ENCODE assay signal across 16 cellular contexts in genomic region chr6:117266267-117266797, GRCh38. TPM values are rescaled to one million over a fixed set of nuclear protein-coding genes. Genes with fewer than 3 reads are reported as not detected.
DNase-seq lines count a peak whose midpoint lies in the region; ATAC-seq, FAIRE-seq and TF ChIP-seq lines count a peak whose summit lies in the region.
"Had no signal": no experiment of that assay in that cellular context is flagged by ENCODE, and none has a peak within 500 bp of the region (broad histone marks: within the 10 kb centered on the region; RNA-seq: fewer than 3 reads in every experiment).

No MANE protein-coding gene starts in this region.

- H3K36me3 Mint-ChIP-seq in HFFc6 (ENCODE audit: low read depth) (no peaks in the 10 kb centered on the region), astrocyte (ENCODE audit: low read depth, unreplicated experiment) (peaks cover 2% of the 10 kb centered on the region), mesothelial cell of epicardium (no peaks in the 10 kb centered on the region)
- H3K36me3 Mint-ChIP-seq in stimulated activated effector memory CD8-positive, alpha-beta T cell treated with anti-CD3 and anti-CD28 coated beads, Interleukin-12 subunit alpha, Interleukin-12 subunit beta, amount 100 ng/mL, for 72 hours: no peaks in the 10 kb centered on the region
- H3K36me3 Mint-ChIP-seq: stimulated activated memory B cell treated with anti-CD40 and anti-IgM and Interleukin-4, amounts not matched to agents 10 μg/mL and 1 μg/mL and 100 μg/mL, for 72 hours had no signal

- H3K4me3 ChIP-seq in astrocyte (ENCODE audit: insufficient read depth, low read depth, low read length) (peak overlapping the region; percentile 37), left lung (no peak overlapping the region)

- H3K4me3 Mint-ChIP-seq in HFFc6 (peak overlapping the region; percentile 87; the same call in 1 of the 2 replicates), astrocyte (ENCODE audit: unreplicated experiment) (peak overlapping the region; percentile 85), mesothelial cell of epicardium (peak overlapping the region; percentile 68)
- peak overlapping the region; percentile 33 for H3K4me3 Mint-ChIP-seq in stimulated activated effector memory CD8-positive, alpha-beta T cell treated with anti-CD3 and anti-CD28 coated beads, Interleukin-12 subunit alpha, Interleukin-12 subunit beta, amount 100 ng/mL, for 72 hours
- H3K4me3 Mint-ChIP-seq: activated CD4-positive, alpha-beta T cell treated with anti-CD3 and anti-CD28 coated beads, Interleukin-2, amount 10 ng/mL, durations not matched to agents 7 days and 5 days; stimulated activated memory B cell treated with anti-CD40 and anti-IgM and Interleukin-4, amounts not matched to agents 10 μg/mL and 1 μg/mL and 100 μg/mL, for 72 hours; T-helper 1 cell treated with Interleukin-12 subunit alpha and Interleukin-12 subunit beta and Interleukin-4 antibody, amounts not matched to agents 30 μg/mL and 1 μg/mL, for 36 hours had no signal

- no peak overlapping the region for H2AFZ ChIP-seq in astrocyte (ENCODE audit: low read depth, low read length)

- H3K36me3 ChIP-seq in astrocyte (ENCODE audit: insufficient read depth, low read length): no peaks in the 10 kb centered on the region
- no peaks in the 10 kb centered on the region for H3K36me3 ChIP-seq in left lung
- H3K36me3 ChIP-seq: MG63 had no signal

- intact Hi-C loops in left lung (cut with DNase I): no loop called here

- H4K20me1 ChIP-seq in astrocyte (ENCODE audit: insufficient read depth, low read length): peaks cover 3% of the 10 kb centered on the region

- no peak for FAIRE-seq in astrocyte (lab: Jason Lieb, UNC)

- DNase-seq in HFFc6 (no peak), astrocyte (ENCODE audit: low read depth) (no peak), mesothelial cell of epicardium (ENCODE audit: low spot score in 2 of 2, unreplicated experiment in 2 of 2) (no peak), left lung (no peak)
- DNase-seq in stimulated activated effector memory CD8-positive, alpha-beta T cell treated with anti-CD3 and anti-CD28 coated beads, Interleukin-12 subunit alpha, Interleukin-12 subunit beta, amount 100 ng/mL, for 72 hours (ENCODE audit: low spot score in 2 of 2): no peak
- DNase-seq: activated CD4-positive, alpha-beta T cell treated with anti-CD3 and anti-CD28 coated beads, Interleukin-2, amount 10 ng/mL, durations not matched to agents 7 days and 5 days; activated effector memory CD4-positive, alpha-beta T cell treated with Interleukin-2 at 50 U/mL for 16 hours; central memory CD4-positive, alpha-beta T cell; MG63; naive thymus-derived CD8-positive, alpha-beta T cell; PC-3; stimulated activated CD4-positive, alpha-beta T cell treated with anti-CD3 and anti-CD28 coated beads, Interleukin-2, amount 100 ng/mL, for 24 hours had no signal

- H3K27ac Mint-ChIP-seq in HFFc6: no peak overlapping the region
- no peak overlapping the region for H3K27ac Mint-ChIP-seq in astrocyte (ENCODE audit: unreplicated experiment)
- H3K27ac Mint-ChIP-seq in mesothelial cell of epicardium: no peak overlapping the region
- no peak overlapping the region for H3K27ac Mint-ChIP-seq in stimulated activated effector memory CD8-positive, alpha-beta T cell treated with anti-CD3 and anti-CD28 coated beads, Interleukin-12 subunit alpha, Interleukin-12 subunit beta, amount 100 ng/mL, for 72 hours
- H3K27ac Mint-ChIP-seq: activated CD4-positive, alpha-beta T cell treated with anti-CD3 and anti-CD28 coated beads, Interleukin-2, amount 10 ng/mL, durations not matched to agents 7 days and 5 days; naive thymus-derived CD8-positive, alpha-beta T cell; stimulated activated memory B cell treated with anti-CD40 and anti-IgM and Interleukin-4, amounts not matched to agents 10 μg/mL and 1 μg/mL and 100 μg/mL, for 72 hours; T-helper 1 cell treated with Interleukin-12 subunit alpha and Interleukin-12 subunit beta and Interleukin-4 antibody, amounts not matched to agents 30 μg/mL and 1 μg/mL, for 36 hours had no signal

- ATAC-seq in stimulated activated effector memory CD8-positive, alpha-beta T cell treated with anti-CD3 and anti-CD28 coated beads, Interleukin-12 subunit alpha, Interleukin-12 subunit beta, amount 100 ng/mL, for 72 hours: no peak
- ATAC-seq in left lung (no peak), HG02623 (IDR thresholded peaks at IDR 0.05; ENCODE audit: unreplicated experiment) (no peak), GM19463 (IDR thresholded peaks at IDR 0.05; ENCODE audit: unreplicated experiment) (no peak)
- ATAC-seq: naive thymus-derived CD8-positive, alpha-beta T cell; PC-3 had no signal

- H3K4me1 ChIP-seq in astrocyte (ENCODE audit: insufficient read depth, low read length) (peaks cover 11% of the 10 kb centered on the region), left lung (peaks cover 17 to 20% of the 10 kb centered on the region in 2 donors)

- H3K27me3 ChIP-seq in astrocyte (ENCODE audit: insufficient read depth, low read length) (peaks cover 95% of the 10 kb centered on the region), left lung (peaks cover 99 to 100% of the 10 kb centered on the region in 2 donors)

- no peak for TF ChIP-seq CTCF in HFFc6 (IDR thresholded peaks at IDR 0.05)
- TF ChIP-seq CTCF in astrocyte (IDR thresholded peaks at IDR 0.05; ENCODE audit: insufficient read depth, low read depth, low read length): no peak
- TF ChIP-seq CTCF in mesothelial cell of epicardium (IDR thresholded peaks at IDR 0.05; ENCODE audit: unreplicated experiment): no peak
- TF ChIP-seq CTCF in left lung (IDR thresholded peaks at IDR 0.05): no peak

- H3K9ac ChIP-seq in astrocyte (ENCODE audit: low read length): no peak overlapping the region

- H3K9me3 ChIP-seq in astrocyte (ENCODE audit: insufficient read depth, low read depth, low read length) (no peaks in the 10 kb centered on the region), left lung (no peaks in the 10 kb centered on the region)
- H3K9me3 ChIP-seq: MG63 had no signal

- H3K9me3 Mint-ChIP-seq in HFFc6 (no peaks in the 10 kb centered on the region), astrocyte (ENCODE audit: unreplicated experiment) (peaks cover 4% of the 10 kb centered on the region), mesothelial cell of epicardium (no peaks in the 10 kb centered on the region)
- H3K9me3 Mint-ChIP-seq in stimulated activated effector memory CD8-positive, alpha-beta T cell treated with anti-CD3 and anti-CD28 coated beads, Interleukin-12 subunit alpha, Interleukin-12 subunit beta, amount 100 ng/mL, for 72 hours: no peaks in the 10 kb centered on the region
- H3K9me3 Mint-ChIP-seq: stimulated activated memory B cell treated with anti-CD40 and anti-IgM and Interleukin-4, amounts not matched to agents 10 μg/mL and 1 μg/mL and 100 μg/mL, for 72 hours had no signal

- H3K27ac ChIP-seq in astrocyte (ENCODE audit: low read depth, low read length): no peak overlapping the region
- H3K27ac ChIP-seq in left lung: no peak overlapping the region

- peak overlapping the region; percentile 83 for H3K4me2 ChIP-seq in astrocyte (ENCODE audit: low read length)

- no peaks in the 10 kb centered on the region for H3K79me2 ChIP-seq in astrocyte (ENCODE audit: insufficient read depth, low read length)

- H3K27me3 Mint-ChIP-seq in HFFc6 (ENCODE audit: insufficient read depth) (peaks cover 65% of the 10 kb centered on the region), astrocyte (ENCODE audit: low read depth, unreplicated experiment) (peaks cover 87% of the 10 kb centered on the region), mesothelial cell of epicardium (ENCODE audit: low read depth) (peaks cover 96% of the 10 kb centered on the region)

- peaks cover 9% of the 10 kb centered on the region for H3K4me1 Mint-ChIP-seq in HFFc6 (ENCODE audit: low read depth)
- H3K4me1 Mint-ChIP-seq in astrocyte (ENCODE audit: low read depth, unreplicated experiment): no peaks in the 10 kb centered on the region
- H3K4me1 Mint-ChIP-seq in mesothelial cell of epicardium: peaks cover 20% of the 10 kb centered on the region
- H3K4me1 Mint-ChIP-seq in stimulated activated effector memory CD8-positive, alpha-beta T cell treated with anti-CD3 and anti-CD28 coated beads, Interleukin-12 subunit alpha, Interleukin-12 subunit beta, amount 100 ng/mL, for 72 hours: peaks cover 15% of the 10 kb centered on the region

RNA-seq across cellular contexts. Expression of gene VGLL2, which starts 1.0 kb away (rescaled TPM):
- total RNA-seq in HFFc6 (2021; fragmentation: NEBNext Ultra II Directional; extraction: Animal tissue kit (Norgen Biotek cat#: 25700)): not detected
- total RNA-seq in astrocyte: 1.2 and 1.7 TPM in 2 replicates
- total RNA-seq in mesothelial cell of epicardium: not detected in 3 replicates
- total RNA-seq in left lung: not detected
- total RNA-seq: activated CD4-positive, alpha-beta T cell treated with anti-CD3 and anti-CD28 coated beads, Interleukin-2, amount 10 ng/mL, durations not matched to agents 7 days and 5 days; naive thymus-derived CD8-positive, alpha-beta T cell; PC-3 had no signal

Comparison
In these comparisons a context has a peak if more than half of its experiments do, and no peak if none do; other contexts are left out.
1. H3K4me3 Mint-ChIP-seq: peak in every context shown above with its lines; median percentile 87 in HFFc6; 85 in astrocyte; 68 in mesothelial cell of epicardium; 33 in stimulated activated effector memory CD8-positive, alpha-beta T cell treated with anti-CD3 and anti-CD28 coated beads, Interleukin-12 subunit alpha, Interleukin-12 subunit beta, amount 100 ng/mL, for 72 hours.